Comparison of ENCODE assay signal across 1 cellular context in genomic region chr16:50024684-50025543, GRCh38.
A peak's percentile ranks its signal among the peaks of the same experiment; 100 is the strongest.
TF ChIP-seq lines count a peak whose summit lies in the region.

CNEP1R1 (plus strand) TSS chr16:50025225; CDS start chr16:50025316, 91 bp downstream.

TF ChIP-seq in K562, 482 proteins besides CTCF, POLR2A, EP300 and RAD21 (continued from another document and continues in another):
- TF ChIP-seq SIRT6 (IDR thresholded peaks at IDR 0.05; ENCODE audit: low read depth, low read length) (no peak), ZBTB7A (IDR thresholded peaks at IDR 0.05; ENCODE audit: borderline replicate concordance, control insufficient read depth, low read depth, low read length) (peak; percentile 57; the same call in 1 of the 2 replicates), LARP7 (IDR thresholded peaks at IDR 0.05) (0 out of 2 replicates have a peak, but pooled peaks have one; percentile 15), CBX3 (IDR thresholded peaks at IDR 0.05; ENCODE audit: borderline replicate concordance in 1 of 2, low read length in 2 of 2) (peak in 1 of 2 experiments; percentile 74; a peak in 1 of 3 replicates), ZMIZ1 (IDR thresholded peaks at IDR 0.05; ENCODE audit: low read depth in 2 of 2, low read length in 2 of 2) (no peak; a peak in 1 of 4 replicates), SRSF1 (IDR thresholded peaks at IDR 0.05; ENCODE audit: low read depth, low read length) (no peak), TRIM24 (IDR thresholded peaks at IDR 0.05) (peak in 1 of 2 experiments; percentile 59; a peak in 1 of 4 replicates), ZNF449 (CRISPR knock-in tag; IDR thresholded peaks at IDR 0.05) (no peak), ZNF408 (CRISPR knock-in tag; IDR thresholded peaks at IDR 0.05; ENCODE audit: low read depth) (no peak), NCOR1 (IDR thresholded peaks at IDR 0.05) (no peak), HSF4 (CRISPR knock-in tag; IDR thresholded peaks at IDR 0.05; ENCODE audit: borderline replicate concordance) (no peak), SAFB (IDR thresholded peaks at IDR 0.05; ENCODE audit: borderline replicate concordance, low read depth, low read length) (no peak), TAF1 (IDR thresholded peaks at IDR 0.05; ENCODE audit: control insufficient read depth, extremely low read depth, insufficient read depth, low read length, severe bottlenecking) (peak; percentile 42), REST (CRISPR knock-in tag; IDR thresholded peaks at IDR 0.05; ENCODE audit: low read depth) (no peak), MAX (CRISPR knock-in tag; IDR thresholded peaks at IDR 0.05) (no peak), HMBOX1 (IDR thresholded peaks at IDR 0.05) (peak; percentile 89), ZNF740 (CRISPR knock-in tag; IDR thresholded peaks at IDR 0.05) (no peak), ZNF740 (tag; IDR thresholded peaks at IDR 0.05) (no peak), LEF1 (IDR thresholded peaks at IDR 0.05) (no peak), ZNF282 (CRISPR knock-in tag; IDR thresholded peaks at IDR 0.05) (no peak), XRCC3 (IDR thresholded peaks at IDR 0.05) (no peak), POLR3G (IDR thresholded peaks at IDR 0.05; ENCODE audit: extremely low read depth, insufficient read length, insufficient replicate concordance) (no peak), ZNF217 (CRISPR knock-in tag; IDR thresholded peaks at IDR 0.05) (no peak), HNRNPL (IDR thresholded peaks at IDR 0.05; ENCODE audit: low read depth, low read length) (no peak), E4F1 (CRISPR knock-in tag; IDR thresholded peaks at IDR 0.05; ENCODE audit: borderline replicate concordance) (no peak), MCM5 (IDR thresholded peaks at IDR 0.05; ENCODE audit: low read depth) (no peak), PHB (CRISPR knock-in tag; IDR thresholded peaks at IDR 0.05) (no peak; the same call in 1 of the 2 replicates), COPS2 (conservative IDR thresholded peaks at IDR 0.05) (no peak), ARNT (IDR thresholded peaks at IDR 0.05) (0 out of 4 replicates have a peak, but pooled peaks of 1 of the 2 experiments have one; percentile 55)
- TF ChIP-seq, protein P1, sequence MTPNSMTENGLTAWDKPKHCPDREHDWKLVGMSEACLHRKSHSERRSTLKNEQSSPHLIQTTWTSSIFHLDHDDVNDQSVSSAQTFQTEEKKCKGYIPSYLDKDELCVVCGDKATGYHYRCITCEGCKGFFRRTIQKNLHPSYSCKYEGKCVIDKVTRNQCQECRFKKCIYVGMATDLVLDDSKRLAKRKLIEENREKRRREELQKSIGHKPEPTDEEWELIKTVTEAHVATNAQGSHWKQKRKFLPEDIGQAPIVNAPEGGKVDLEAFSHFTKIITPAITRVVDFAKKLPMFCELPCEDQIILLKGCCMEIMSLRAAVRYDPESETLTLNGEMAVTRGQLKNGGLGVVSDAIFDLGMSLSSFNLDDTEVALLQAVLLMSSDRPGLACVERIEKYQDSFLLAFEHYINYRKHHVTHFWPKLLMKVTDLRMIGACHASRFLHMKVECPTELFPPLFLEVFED (CRISPR knock-in tag; conservative IDR thresholded peaks at IDR 0.05), result no peak
- TF ChIP-seq, protein P2, sequence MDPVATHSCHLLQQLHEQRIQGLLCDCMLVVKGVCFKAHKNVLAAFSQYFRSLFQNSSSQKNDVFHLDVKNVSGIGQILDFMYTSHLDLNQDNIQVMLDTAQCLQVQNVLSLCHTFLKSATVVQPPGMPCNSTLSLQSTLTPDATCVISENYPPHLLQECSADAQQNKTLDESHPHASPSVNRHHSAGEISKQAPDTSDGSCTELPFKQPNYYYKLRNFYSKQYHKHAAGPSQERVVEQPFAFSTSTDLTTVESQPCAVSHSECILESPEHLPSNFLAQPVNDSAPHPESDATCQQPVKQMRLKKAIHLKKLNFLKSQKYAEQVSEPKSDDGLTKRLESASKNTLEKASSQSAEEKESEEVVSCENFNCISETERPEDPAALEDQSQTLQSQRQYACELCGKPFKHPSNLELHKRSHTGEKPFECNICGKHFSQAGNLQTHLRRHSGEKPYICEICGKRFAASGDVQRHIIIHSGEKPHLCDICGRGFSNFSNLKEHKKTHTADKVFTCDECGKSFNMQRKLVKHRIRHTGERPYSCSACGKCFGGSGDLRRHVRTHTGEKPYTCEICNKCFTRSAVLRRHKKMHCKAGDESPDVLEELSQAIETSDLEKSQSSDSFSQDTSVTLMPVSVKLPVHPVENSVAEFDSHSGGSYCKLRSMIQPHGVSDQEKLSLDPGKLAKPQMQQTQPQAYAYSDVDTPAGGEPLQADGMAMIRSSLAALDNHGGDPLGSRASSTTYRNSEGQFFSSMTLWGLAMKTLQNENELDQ (CRISPR knock-in tag; IDR thresholded peaks at IDR 0.05; ENCODE audit: borderline replicate concordance), result no peak
- TF ChIP-seq, protein P3, sequence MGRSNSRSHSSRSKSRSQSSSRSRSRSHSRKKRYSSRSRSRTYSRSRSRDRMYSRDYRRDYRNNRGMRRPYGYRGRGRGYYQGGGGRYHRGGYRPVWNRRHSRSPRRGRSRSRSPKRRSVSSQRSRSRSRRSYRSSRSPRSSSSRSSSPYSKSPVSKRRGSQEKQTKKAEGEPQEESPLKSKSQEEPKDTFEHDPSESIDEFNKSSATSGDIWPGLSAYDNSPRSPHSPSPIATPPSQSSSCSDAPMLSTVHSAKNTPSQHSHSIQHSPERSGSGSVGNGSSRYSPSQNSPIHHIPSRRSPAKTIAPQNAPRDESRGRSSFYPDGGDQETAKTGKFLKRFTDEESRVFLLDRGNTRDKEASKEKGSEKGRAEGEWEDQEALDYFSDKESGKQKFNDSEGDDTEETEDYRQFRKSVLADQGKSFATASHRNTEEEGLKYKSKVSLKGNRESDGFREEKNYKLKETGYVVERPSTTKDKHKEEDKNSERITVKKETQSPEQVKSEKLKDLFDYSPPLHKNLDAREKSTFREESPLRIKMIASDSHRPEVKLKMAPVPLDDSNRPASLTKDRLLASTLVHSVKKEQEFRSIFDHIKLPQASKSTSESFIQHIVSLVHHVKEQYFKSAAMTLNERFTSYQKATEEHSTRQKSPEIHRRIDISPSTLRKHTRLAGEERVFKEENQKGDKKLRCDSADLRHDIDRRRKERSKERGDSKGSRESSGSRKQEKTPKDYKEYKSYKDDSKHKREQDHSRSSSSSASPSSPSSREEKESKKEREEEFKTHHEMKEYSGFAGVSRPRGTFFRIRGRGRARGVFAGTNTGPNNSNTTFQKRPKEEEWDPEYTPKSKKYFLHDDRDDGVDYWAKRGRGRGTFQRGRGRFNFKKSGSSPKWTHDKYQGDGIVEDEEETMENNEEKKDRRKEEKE (IDR thresholded peaks at IDR 0.05; ENCODE audit: borderline replicate concordance in 1 of 2, control insufficient read depth in 1 of 2, low read depth in 2 of 2, low read length in 1 of 2), result no peak
- TF ChIP-seq, protein P4, sequence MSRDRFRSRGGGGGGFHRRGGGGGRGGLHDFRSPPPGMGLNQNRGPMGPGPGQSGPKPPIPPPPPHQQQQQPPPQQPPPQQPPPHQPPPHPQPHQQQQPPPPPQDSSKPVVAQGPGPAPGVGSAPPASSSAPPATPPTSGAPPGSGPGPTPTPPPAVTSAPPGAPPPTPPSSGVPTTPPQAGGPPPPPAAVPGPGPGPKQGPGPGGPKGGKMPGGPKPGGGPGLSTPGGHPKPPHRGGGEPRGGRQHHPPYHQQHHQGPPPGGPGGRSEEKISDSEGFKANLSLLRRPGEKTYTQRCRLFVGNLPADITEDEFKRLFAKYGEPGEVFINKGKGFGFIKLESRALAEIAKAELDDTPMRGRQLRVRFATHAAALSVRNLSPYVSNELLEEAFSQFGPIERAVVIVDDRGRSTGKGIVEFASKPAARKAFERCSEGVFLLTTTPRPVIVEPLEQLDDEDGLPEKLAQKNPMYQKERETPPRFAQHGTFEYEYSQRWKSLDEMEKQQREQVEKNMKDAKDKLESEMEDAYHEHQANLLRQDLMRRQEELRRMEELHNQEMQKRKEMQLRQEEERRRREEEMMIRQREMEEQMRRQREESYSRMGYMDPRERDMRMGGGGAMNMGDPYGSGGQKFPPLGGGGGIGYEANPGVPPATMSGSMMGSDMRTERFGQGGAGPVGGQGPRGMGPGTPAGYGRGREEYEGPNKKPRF (IDR thresholded peaks at IDR 0.05; ENCODE audit: low read depth, low read length), result no peak
